ENCODE assay signal across 8 cellular contexts in the genomic region with DNA sequence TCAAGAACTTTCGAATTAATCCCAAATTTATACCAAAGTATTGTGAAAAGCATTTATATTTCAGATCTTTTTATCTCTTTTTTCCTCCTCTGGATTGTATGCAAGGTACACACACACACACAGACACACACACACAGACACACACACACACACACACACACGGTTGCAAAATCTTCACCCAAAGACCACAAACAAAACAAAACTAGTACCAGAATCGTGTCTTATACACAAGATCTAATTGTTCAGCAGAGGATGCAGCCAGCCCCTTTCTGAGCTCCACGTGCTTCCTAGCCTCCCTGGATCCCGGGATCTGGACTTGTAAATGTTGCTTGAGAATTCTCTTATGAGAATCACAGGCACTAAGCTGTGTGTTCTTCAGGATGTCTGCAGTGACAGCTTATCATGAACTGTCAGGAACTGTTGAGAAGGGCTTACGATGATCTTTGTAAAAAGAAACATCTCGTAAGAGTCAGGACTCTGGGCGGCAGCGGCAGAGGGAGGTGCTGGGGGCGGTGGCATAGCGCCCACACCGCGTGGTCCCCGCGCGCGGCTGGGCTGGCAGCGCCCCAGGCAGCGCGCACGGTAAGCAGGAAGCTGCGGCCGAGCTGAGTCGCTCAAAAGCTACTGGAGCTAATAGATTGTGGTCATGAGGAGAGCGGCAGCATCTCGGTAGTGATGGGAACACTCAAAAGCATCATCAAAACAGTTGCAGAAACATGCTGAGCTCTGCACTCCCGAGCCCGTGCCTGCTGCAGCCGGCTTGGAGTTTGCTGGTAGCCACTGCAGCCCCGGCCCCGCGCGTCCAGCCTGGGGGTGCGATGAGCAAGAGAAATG.
A peak's percentile ranks its signal among the peaks of the same experiment; 100 is the strongest.
DNase-seq lines count a peak whose midpoint lies in the region; ATAC-seq and TF ChIP-seq lines count a peak whose summit lies in the region.

No MANE protein-coding gene starts in this region.

- peak overlapping the region; percentile 66 for H2AFZ ChIP-seq in parathyroid adenoma

- H3K36me3 Mint-ChIP-seq in activated T-helper 17 cell treated with anti-CD3 and anti-CD28 coated beads, Interleukin-2, amount 50 U/mL, for 72 hours (ENCODE audit: low read depth): no peaks in the 10 kb centered on the region

- TF ChIP-seq CTCF in gastroesophageal sphincter (IDR thresholded peaks at IDR 0.05) (no peak), parathyroid adenoma (IDR thresholded peaks at IDR 0.05) (no peak), thyroid gland (IDR thresholded peaks at IDR 0.05) (no peak), WERI-Rb-1 (IDR thresholded peaks at IDR 0.05; ENCODE audit: low read depth, low read length) (no peak)

- H3K4me1 ChIP-seq in gastroesophageal sphincter: peaks cover 0 to 10% (median 5%) of the 10 kb centered on the region in 3 donors
- no peaks in the 10 kb centered on the region for H3K4me1 ChIP-seq in parathyroid adenoma
- peaks cover 5 to 12% of the 10 kb centered on the region in 2 donors for H3K4me1 ChIP-seq in thyroid gland

- TF ChIP-seq POLR2A in GM18505 (IDR thresholded peaks at IDR 0.05; ENCODE audit: borderline replicate concordance, extremely low read depth, insufficient read depth, insufficient read length) (no peak), gastroesophageal sphincter (IDR thresholded peaks at IDR 0.05) (no peak), thyroid gland (IDR thresholded peaks at IDR 0.05) (no peak)

- no peaks in the 10 kb centered on the region for H3K36me3 ChIP-seq in gastroesophageal sphincter
- no peaks in the 10 kb centered on the region for H3K36me3 ChIP-seq in parathyroid adenoma (ENCODE audit: control insufficient read depth, insufficient read depth, low read length)
- H3K36me3 ChIP-seq in thyroid gland: no peaks in the 10 kb centered on the region
- no peaks in the 10 kb centered on the region for H3K36me3 ChIP-seq in WERI-Rb-1

- no peaks in the 10 kb centered on the region for H3K9me3 Mint-ChIP-seq in activated T-helper 17 cell treated with anti-CD3 and anti-CD28 coated beads, Interleukin-2, amount 50 U/mL, for 72 hours

- H3K27me3 Mint-ChIP-seq in activated T-helper 17 cell treated with anti-CD3 and anti-CD28 coated beads, Interleukin-2, amount 50 U/mL, for 72 hours: no peaks in the 10 kb centered on the region

- H3K27me3 ChIP-seq in gastroesophageal sphincter (peaks cover 69% of the 10 kb centered on the region), parathyroid adenoma (ENCODE audit: control insufficient read depth, insufficient read depth, low read length) (no peaks in the 10 kb centered on the region), thyroid gland (no peaks in the 10 kb centered on the region), WERI-Rb-1 (ENCODE audit: insufficient read depth, low read depth, severe bottlenecking) (peaks cover 8% of the 10 kb centered on the region)

- H3K9me3 ChIP-seq in gastroesophageal sphincter (no peaks in the 10 kb centered on the region), parathyroid adenoma (ENCODE audit: control insufficient read depth, low read length) (no peaks in the 10 kb centered on the region), thyroid gland (no peaks in the 10 kb centered on the region), WERI-Rb-1 (ENCODE audit: severe bottlenecking) (no peaks in the 10 kb centered on the region)

- DNase-seq in thyroid gland (peak; percentile 55 to 65), WERI-Rb-1 (no peak)

- H3K4me3 ChIP-seq in gastroesophageal sphincter: peak overlapping the region in 1 of 2 donors; percentile 39
- no peak overlapping the region for H3K4me3 ChIP-seq in parathyroid adenoma (ENCODE audit: low read depth, low read length)
- peak overlapping the region in 1 of 3 donors; percentile 8 for H3K4me3 ChIP-seq in thyroid gland (replicated peaks in 1 of 3)
- H3K4me3 ChIP-seq in WERI-Rb-1 (ENCODE audit: low read depth, low read length): no peak overlapping the region

- H3K9ac ChIP-seq in parathyroid adenoma: no peak overlapping the region

- peaks cover 32% of the 10 kb centered on the region for H3K4me1 Mint-ChIP-seq in activated T-helper 17 cell treated with anti-CD3 and anti-CD28 coated beads, Interleukin-2, amount 50 U/mL, for 72 hours

- ATAC-seq in GM18505 (IDR thresholded peaks at IDR 0.05; ENCODE audit: unreplicated experiment) (peak; percentile 99), HG02678 (IDR thresholded peaks at IDR 0.05; ENCODE audit: unreplicated experiment) (peak; percentile 96), gastroesophageal sphincter (peak; percentile 28)
- ATAC-seq in activated T-helper 17 cell treated with anti-CD3 and anti-CD28 coated beads, Interleukin-2, amount 50 U/mL, for 72 hours (replicated peaks): peak; percentile 89

- peak overlapping the region; percentile 90 for H3K4me3 Mint-ChIP-seq in activated T-helper 17 cell treated with anti-CD3 and anti-CD28 coated beads, Interleukin-2, amount 50 U/mL, for 72 hours

- no peaks in the 10 kb centered on the region for H3K79me2 ChIP-seq in parathyroid adenoma

- H3K27ac Mint-ChIP-seq in activated T-helper 17 cell treated with anti-CD3 and anti-CD28 coated beads, Interleukin-2, amount 50 U/mL, for 72 hours: peak overlapping the region; percentile 94

- H3K27ac ChIP-seq in gastroesophageal sphincter (no peak overlapping the region), parathyroid adenoma (no peak overlapping the region), thyroid gland (no peak overlapping the region), WERI-Rb-1 (no peak overlapping the region)

- 0 to 7% methylated on average over 11 to 14 of the region's 34 CpGs for WGBS in gastroesophageal sphincter (ENCODE audit: low coverage in 1 of 2), 2 donors
- WGBS in thyroid gland, 2 donors: 4% methylated on average over 29 to 31 of the region's 34 CpGs

- intact Hi-C loops in thyroid gland (cut with DNase I): no loop called here

- H3K4me2 ChIP-seq in parathyroid adenoma (ENCODE audit: low read length): peak overlapping the region; percentile 66

- no peak for TF ChIP-seq EP300 in gastroesophageal sphincter (IDR thresholded peaks at IDR 0.05)

TF ChIP-seq in PFSK-1, 5 proteins besides CTCF, POLR2A, EP300 and RAD21:
- TF ChIP-seq POLR2AphosphoS5 (IDR thresholded peaks at IDR 0.05; ENCODE audit: low read depth, low read length) (0 out of 2 replicates have a peak, but pooled peaks have one; percentile 17), FOXP2 (optimal IDR thresholded peaks at IDR 0.05; ENCODE audit: borderline replicate concordance, extremely low read depth, extremely low read length, insufficient read depth) (peak; percentile 86), TAF1 (IDR thresholded peaks at IDR 0.05; ENCODE audit: borderline replicate concordance, insufficient read depth, low read length) (peak; percentile 34; the same call in 1 of the 2 replicates), SIN3A (IDR thresholded peaks at IDR 0.05; ENCODE audit: borderline replicate concordance, insufficient read depth, low read length) (no peak)
- TF ChIP-seq, protein P1, sequence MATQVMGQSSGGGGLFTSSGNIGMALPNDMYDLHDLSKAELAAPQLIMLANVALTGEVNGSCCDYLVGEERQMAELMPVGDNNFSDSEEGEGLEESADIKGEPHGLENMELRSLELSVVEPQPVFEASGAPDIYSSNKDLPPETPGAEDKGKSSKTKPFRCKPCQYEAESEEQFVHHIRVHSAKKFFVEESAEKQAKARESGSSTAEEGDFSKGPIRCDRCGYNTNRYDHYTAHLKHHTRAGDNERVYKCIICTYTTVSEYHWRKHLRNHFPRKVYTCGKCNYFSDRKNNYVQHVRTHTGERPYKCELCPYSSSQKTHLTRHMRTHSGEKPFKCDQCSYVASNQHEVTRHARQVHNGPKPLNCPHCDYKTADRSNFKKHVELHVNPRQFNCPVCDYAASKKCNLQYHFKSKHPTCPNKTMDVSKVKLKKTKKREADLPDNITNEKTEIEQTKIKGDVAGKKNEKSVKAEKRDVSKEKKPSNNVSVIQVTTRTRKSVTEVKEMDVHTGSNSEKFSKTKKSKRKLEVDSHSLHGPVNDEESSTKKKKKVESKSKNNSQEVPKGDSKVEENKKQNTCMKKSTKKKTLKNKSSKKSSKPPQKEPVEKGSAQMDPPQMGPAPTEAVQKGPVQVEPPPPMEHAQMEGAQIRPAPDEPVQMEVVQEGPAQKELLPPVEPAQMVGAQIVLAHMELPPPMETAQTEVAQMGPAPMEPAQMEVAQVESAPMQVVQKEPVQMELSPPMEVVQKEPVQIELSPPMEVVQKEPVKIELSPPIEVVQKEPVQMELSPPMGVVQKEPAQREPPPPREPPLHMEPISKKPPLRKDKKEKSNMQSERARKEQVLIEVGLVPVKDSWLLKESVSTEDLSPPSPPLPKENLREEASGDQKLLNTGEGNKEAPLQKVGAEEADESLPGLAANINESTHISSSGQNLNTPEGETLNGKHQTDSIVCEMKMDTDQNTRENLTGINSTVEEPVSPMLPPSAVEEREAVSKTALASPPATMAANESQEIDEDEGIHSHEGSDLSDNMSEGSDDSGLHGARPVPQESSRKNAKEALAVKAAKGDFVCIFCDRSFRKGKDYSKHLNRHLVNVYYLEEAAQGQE (IDR thresholded peaks at IDR 0.05; ENCODE audit: insufficient read depth in 1 of 2, low read depth in 2 of 2, low read length in 2 of 2): no peak

Comparison
In these comparisons a context has a peak if more than half of its experiments do, and no peak if none do; other contexts are left out.
1. ATAC-seq: peak in every context shown above with its lines; median percentile 99 in GM18505; 96 in HG02678; 89 in activated T-helper 17 cell treated with anti-CD3 and anti-CD28 coated beads, Interleukin-2, amount 50 U/mL, for 72 hours; 28 in gastroesophageal sphincter.